In genomic region chr17:21214015-21214776, GRCh38 we compare ENCODE assay signal across 8 cellular contexts. TPM values are rescaled to one million over a fixed set of nuclear protein-coding genes. Genes with fewer than 3 reads are reported as not detected.
DNase-seq lines count a peak whose midpoint lies in the region; TF ChIP-seq lines count a peak whose summit lies in the region.

A gene with protein sequence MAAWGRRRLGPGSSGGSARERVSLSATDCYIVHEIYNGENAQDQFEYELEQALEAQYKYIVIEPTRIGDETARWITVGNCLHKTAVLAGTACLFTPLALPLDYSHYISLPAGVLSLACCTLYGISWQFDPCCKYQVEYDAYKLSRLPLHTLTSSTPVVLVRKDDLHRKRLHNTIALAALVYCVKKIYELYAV (minus strand): TSS chr17:21214161. CDS start chr17:21214152, 9 bp downstream.

- peak; percentile 94 for DNase-seq in COLO829 (ENCODE audit: low spot score)
- peak; percentile 99 for DNase-seq in GM20000 (ENCODE audit: low spot score)
- peak; percentile 83 for DNase-seq in HS-5 (ENCODE audit: low read depth)
- peak; percentile 93 for DNase-seq in NK-92 treated with Interleukin-12 subunit alpha and Interleukin-12 subunit beta, amount 100 ng/mL, for 24 hours (lab: John Stamatoyannopoulos, UW)
- peak; percentile 97 for DNase-seq in activated CD8-positive, alpha-beta memory T cell treated with anti-CD3 and anti-CD28 coated beads for 24 hours
- DNase-seq in effector CD4-positive, alpha-beta T cell, result peak; percentile 94
- peak; percentile 95 to 98 for DNase-seq in lung microvascular endothelial cell (ENCODE audit: low read depth in 2 of 2)
- peak; percentile 89 to 91 (median 90) for DNase-seq in stimulated activated CD4-positive, alpha-beta T cell treated with anti-CD3 and anti-CD28 coated beads, TNF-alpha, amount 100 ng/mL, for 4 hours (ENCODE audit: low read depth in 3 of 3)

- TF ChIP-seq CTCF in GM20000 (IDR thresholded peaks at IDR 0.05; ENCODE audit: extremely low read depth, missing control alignments), result no peak

RNA-seq across cellular contexts. Expression of the gene that starts here (rescaled TPM):
- 15.0 and 18.1 TPM in 2 replicates for total RNA-seq in lung microvascular endothelial cell

Comparison
In these comparisons a context has a peak if more than half of its experiments do, and no peak if none do; other contexts are left out.
1. Peak in every context shown above with its lines: DNase-seq.